13 cellular contexts compared by ENCODE assay signal in the genomic region with DNA sequence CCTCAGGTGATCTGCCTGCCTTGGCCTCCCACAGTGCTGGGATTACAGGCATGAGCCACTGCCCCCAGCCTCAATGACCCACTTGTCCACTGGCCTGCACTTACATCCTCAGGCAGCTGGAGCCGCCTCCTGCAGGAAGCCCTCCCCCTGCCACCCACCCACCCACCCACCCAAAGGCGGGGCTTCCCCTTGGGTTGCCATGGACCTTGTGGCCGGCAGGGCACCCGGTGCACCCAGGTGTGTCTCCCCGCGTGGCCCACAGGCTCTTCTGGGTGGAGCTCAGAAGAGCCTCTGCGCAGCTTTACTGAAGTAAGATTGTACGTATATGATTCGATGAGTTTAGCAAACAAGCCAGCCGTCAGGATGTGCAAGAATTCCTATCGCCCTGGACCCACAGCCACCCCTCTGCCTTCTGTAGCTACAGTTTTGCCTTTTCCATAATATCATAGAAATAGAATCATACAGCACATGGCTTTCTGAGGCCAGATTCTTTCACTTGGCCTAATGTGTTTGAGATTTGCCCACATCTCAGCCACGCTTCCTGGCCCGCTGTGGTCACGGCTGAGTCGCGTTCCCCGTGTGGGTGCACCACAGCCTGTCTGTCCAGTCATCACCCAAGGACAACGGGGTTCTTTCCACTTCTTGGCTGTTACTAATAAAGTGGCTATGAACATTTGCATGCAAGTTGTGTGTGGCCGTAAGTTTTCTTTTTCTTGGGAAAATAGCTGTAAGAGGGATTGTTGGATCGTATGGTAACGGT. TPM values are rescaled to one million over a fixed set of nuclear protein-coding genes. Genes with fewer than 3 reads are reported as not detected.
A peak's percentile ranks its signal among the peaks of the same experiment; 100 is the strongest.
DNase-seq lines count a peak whose midpoint lies in the region; ATAC-seq and TF ChIP-seq lines count a peak whose summit lies in the region.
"Had no signal": no experiment of that assay in that cellular context is flagged by ENCODE, and none has a peak within 500 bp of the region (broad histone marks: within the 10 kb centered on the region; RNA-seq: fewer than 3 reads in every experiment).

No MANE protein-coding gene starts in this region.

- H3K36me3 Mint-ChIP-seq in activated naive CD8-positive, alpha-beta T cell treated with anti-CD3 and anti-CD28 coated beads for 36 hours, result no peaks in the 10 kb centered on the region
- H3K36me3 Mint-ChIP-seq in natural killer cell treated with Interleukin-12 subunit alpha and Interleukin-12 subunit beta and Interleukin-15 and Interleukin-18, amount 100 ng/mL, for 72 hours, result no peaks in the 10 kb centered on the region

- peaks cover 13% of the 10 kb centered on the region for H3K4me1 Mint-ChIP-seq in activated naive CD8-positive, alpha-beta T cell treated with anti-CD3 and anti-CD28 coated beads for 36 hours
- H3K4me1 Mint-ChIP-seq in natural killer cell treated with Interleukin-12 subunit alpha and Interleukin-12 subunit beta and Interleukin-15 and Interleukin-18, amount 100 ng/mL, for 72 hours (ENCODE audit: low read depth in 2 of 2), result peaks cover 0 to 13% of the 10 kb centered on the region in 2 donors

- no peak for TF ChIP-seq CTCF in GM06990 (IDR thresholded peaks at IDR 0.05; ENCODE audit: insufficient read depth, low read length, poor library complexity, severe bottlenecking)
- TF ChIP-seq CTCF in GM10248 (IDR thresholded peaks at IDR 0.05; ENCODE audit: control extremely low read depth, extremely low read depth, low read depth, missing control alignments), result no peak

- no peaks in the 10 kb centered on the region for H3K36me3 ChIP-seq in GM06990 (ENCODE audit: control insufficient read depth, insufficient read depth, low read length)
- H3K36me3 ChIP-seq: adrenal gland, prostate gland had no signal

- peaks cover 2% of the 10 kb centered on the region for H3K27me3 ChIP-seq in GM06990 (replicated peaks; ENCODE audit: control insufficient read depth, insufficient read depth, low read length)

- peak overlapping the region; percentile 5 for H3K4me3 Mint-ChIP-seq in activated naive CD8-positive, alpha-beta T cell treated with anti-CD3 and anti-CD28 coated beads for 36 hours
- peak overlapping the region; percentile 30 for H3K4me3 Mint-ChIP-seq in natural killer cell treated with Interleukin-12 subunit alpha and Interleukin-12 subunit beta and Interleukin-15 and Interleukin-18, amount 100 ng/mL, for 72 hours

- DNase-seq in CD1c-positive myeloid dendritic cell (ENCODE audit: extremely low spot score), result peak; percentile 50
- DNase-seq in GM06990 (ENCODE audit: extremely low read depth, insufficient read length), result peak; percentile 50
- DNase-seq in activated naive CD8-positive, alpha-beta T cell treated with anti-CD3 and anti-CD28 coated beads for 36 hours, result no peak
- DNase-seq in natural killer cell treated with Interleukin-12 subunit alpha and Interleukin-12 subunit beta and Interleukin-15 and Interleukin-18, amount 100 ng/mL, for 72 hours (ENCODE audit: low spot score), result no peak
- DNase-seq in cerebellum (ENCODE audit: low spot score), result no peak
- no peak for DNase-seq in NCI-H1092 (lab: John Stamatoyannopoulos, UW)
- DNase-seq in GM10248 (ENCODE audit: extremely low spot score), result no peak
- DNase-seq: adrenal gland, mesenchymal stem cell, NCI-H1092 treated with DMSO at 0.1 percent for 48 hours, OCI-M1, SW 1271 had no signal

- H3K27me3 Mint-ChIP-seq in activated naive CD8-positive, alpha-beta T cell treated with anti-CD3 and anti-CD28 coated beads for 36 hours, result peaks cover 4% of the 10 kb centered on the region
- peaks cover 0 to 13% of the 10 kb centered on the region in 2 donors for H3K27me3 Mint-ChIP-seq in natural killer cell treated with Interleukin-12 subunit alpha and Interleukin-12 subunit beta and Interleukin-15 and Interleukin-18, amount 100 ng/mL, for 72 hours

- H3K4me3 ChIP-seq in GM06990 (replicated peaks; ENCODE audit: low read depth, low read length), result no peak overlapping the region

- no peaks in the 10 kb centered on the region for H3K9me3 Mint-ChIP-seq in activated naive CD8-positive, alpha-beta T cell treated with anti-CD3 and anti-CD28 coated beads for 36 hours
- no peaks in the 10 kb centered on the region for H3K9me3 Mint-ChIP-seq in natural killer cell treated with Interleukin-12 subunit alpha and Interleukin-12 subunit beta and Interleukin-15 and Interleukin-18, amount 100 ng/mL, for 72 hours

- POLR2A ChIA-PET in GM10248 (lab: Yijun Ruan, JAX), result no interaction called here

- no peak for ATAC-seq in natural killer cell treated with Interleukin-12 subunit alpha and Interleukin-12 subunit beta and Interleukin-15 and Interleukin-18, amount 100 ng/mL, for 72 hours

- H3K27ac Mint-ChIP-seq in activated naive CD8-positive, alpha-beta T cell treated with anti-CD3 and anti-CD28 coated beads for 36 hours, result no peak overlapping the region
- no peak overlapping the region for H3K27ac Mint-ChIP-seq in natural killer cell treated with Interleukin-12 subunit alpha and Interleukin-12 subunit beta and Interleukin-15 and Interleukin-18, amount 100 ng/mL, for 72 hours

- CTCF ChIA-PET in GM10248 (lab: Yijun Ruan, JAX), result interaction anchor here (0.6 kb wide), 1 partner anchor 267 kb away, joined by 4 read pairs; no protein-coding TSS in a partner anchor

RNA-seq across cellular contexts. Expression of a gene that starts 5.3 kb away (rescaled TPM):
- total RNA-seq in activated naive CD8-positive, alpha-beta T cell treated with anti-CD3 and anti-CD28 coated beads for 36 hours, result under 1 TPM; 0.46 to 0.97 TPM
- total RNA-seq in natural killer cell treated with Interleukin-12 subunit alpha and Interleukin-12 subunit beta and Interleukin-15 and Interleukin-18, amount 100 ng/mL, for 72 hours, result under 1 TPM; 0.17 to 0.33 TPM
- 38.5 TPM for total RNA-seq in cerebellum

Comparison
In these comparisons a context has a peak if more than half of its experiments do, and no peak if none do; other contexts are left out.
1. DNase-seq: peak in CD1c-positive myeloid dendritic cell (single experiment) and GM06990 (single experiment); none in activated naive CD8-positive, alpha-beta T cell treated with anti-CD3 and anti-CD28 coated beads for 36 hours (single experiment), natural killer cell treated with Interleukin-12 subunit alpha and Interleukin-12 subunit beta and Interleukin-15 and Interleukin-18, amount 100 ng/mL, for 72 hours (single experiment), cerebellum (single experiment), NCI-H1092 (single experiment) and GM10248 (single experiment).
2. RNA of a gene that starts 5.3 kb away (total RNA-seq): 38.5 TPM in cerebellum (single experiment); 0.46 to 0.97 TPM in activated naive CD8-positive, alpha-beta T cell treated with anti-CD3 and anti-CD28 coated beads for 36 hours and 0.17 to 0.33 TPM in natural killer cell treated with Interleukin-12 subunit alpha and Interleukin-12 subunit beta and Interleukin-15 and Interleukin-18, amount 100 ng/mL, for 72 hours; every median in the first group is over 10 times any median in the second.